Comparison of ENCODE assay signal across 9 cellular contexts in the genomic region with DNA sequence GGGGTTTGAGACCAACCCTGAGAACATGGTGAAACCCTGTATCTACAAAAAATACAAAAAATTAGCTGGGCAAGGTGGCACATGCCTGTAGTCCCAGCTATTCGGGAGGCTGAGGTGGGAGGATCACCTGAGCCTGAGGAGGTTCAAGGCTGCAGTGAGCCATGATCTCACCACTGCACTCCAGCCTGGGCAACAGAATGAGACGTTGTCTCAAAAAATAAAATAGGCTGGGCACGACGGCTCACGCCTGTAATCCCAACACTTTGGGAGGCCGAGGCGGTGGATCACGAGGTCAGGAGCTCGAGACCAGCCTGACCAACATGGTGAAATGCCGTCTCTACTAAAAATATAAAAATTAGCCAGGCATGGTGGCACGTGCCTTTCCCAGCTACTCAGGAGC. TPM values are rescaled to one million over a fixed set of nuclear protein-coding genes. Genes with fewer than 3 reads are reported as not detected.
"Had no signal": no experiment of that assay in that cellular context is flagged by ENCODE, and none has a peak within 500 bp of the region (broad histone marks: within the 10 kb centered on the region; RNA-seq: fewer than 3 reads in every experiment).

No MANE protein-coding gene starts in this region.

RNA-seq across cellular contexts. Expression of a gene that starts 18.7 kb away (rescaled TPM):
- total RNA-seq: OCI-LY7, PC-3, PC-9, Peyer's patch, Right ventricle myocardium inferior, Right ventricle myocardium superior, SJCRH30, SJSA1 had no signal

RNA-seq across cellular contexts. Expression of a gene that starts 32.1 kb away (rescaled TPM):
- total RNA-seq: OCI-LY7, PC-3, PC-9, RPMI7951, SJCRH30, SJSA1 had no signal
